ENCODE assay signal across 22 cellular contexts in genomic region chr4:3251691-3252479, GRCh38. TPM values are rescaled to one million over a fixed set of nuclear protein-coding genes. Genes with fewer than 3 reads are reported as not detected.
DNase-seq lines count a peak whose midpoint lies in the region; ATAC-seq, FAIRE-seq and TF ChIP-seq lines count a peak whose summit lies in the region.
"Had no signal": no experiment of that assay in that cellular context is flagged by ENCODE, and none has a peak within 500 bp of the region (broad histone marks: within the 10 kb centered on the region; RNA-seq: fewer than 3 reads in every experiment).

No MANE protein-coding gene starts in this region.

- peaks cover 0 to 7% of the 10 kb centered on the region in 2 experiments for H4K20me1 ChIP-seq in H1 (replicated peaks in 1 of 2; ENCODE audit: control insufficient read depth in 1 of 2, insufficient read depth in 2 of 2, low read length in 2 of 2)

- H3K18ac ChIP-seq in H1 (ENCODE audit: extremely low read depth, low read length) (no peak overlapping the region), trophoblast cell (ENCODE audit: low read length) (no peak overlapping the region)

- H3K79me1 ChIP-seq in H1 (ENCODE audit: low read depth, low read length) (no peaks in the 10 kb centered on the region), trophoblast cell (ENCODE audit: low read length) (no peaks in the 10 kb centered on the region)

- H2BK120ac ChIP-seq in H1 (replicated peaks; ENCODE audit: low read depth, low read length) (no peak overlapping the region), trophoblast cell (ENCODE audit: insufficient read depth, low read length, poor library complexity) (no peak overlapping the region)

- WGBS in H1 (ENCODE audit: extremely low coverage in 1 of 2, insufficient coverage in 1 of 2, insufficient read length in 1 of 2, insufficient replicate concordance in 2 of 2, low coverage in 1 of 2, low lambda C conversion rate in 2 of 2, missing lambda C conversion rate in 1 of 2), 2 experiments: 87% methylated on average over 10 of the region's 11 CpGs; no CpG with 5 or more reads in 1 of the 2 experiments
- 96 to 97% methylated on average over 11 of the region's 11 CpGs for WGBS in aorta, 2 donors
- WGBS in trophoblast cell (ENCODE audit: extremely low coverage, insufficient coverage, insufficient read length): no CpG with 5 or more reads among the region's 11 CpGs

- no peak overlapping the region for H3K4me3 Mint-ChIP-seq in activated naive CD8-positive, alpha-beta T cell treated with anti-CD3 and anti-CD28 coated beads, Interleukin-2, amount 10 ng/mL, durations not matched to agents 7 days and 5 days
- no peak overlapping the region for H3K4me3 Mint-ChIP-seq in activated naive CD8-positive, alpha-beta T cell treated with anti-CD3 and anti-CD28 coated beads for 36 hours
- H3K4me3 Mint-ChIP-seq: activated CD8-positive, alpha-beta memory T cell treated with anti-CD3 and anti-CD28 coated beads, Interleukin-2, amount 10 ng/mL, durations not matched to agents 7 days and 5 days; CD4-positive, alpha-beta T cell; central memory CD8-positive, alpha-beta T cell; HFFc6; neural crest cell had no signal

- H3K36me3 Mint-ChIP-seq in activated naive CD8-positive, alpha-beta T cell treated with anti-CD3 and anti-CD28 coated beads, Interleukin-2, amount 10 ng/mL, durations not matched to agents 7 days and 5 days: no peaks in the 10 kb centered on the region
- H3K36me3 Mint-ChIP-seq in activated naive CD8-positive, alpha-beta T cell treated with anti-CD3 and anti-CD28 coated beads for 36 hours: no peaks in the 10 kb centered on the region
- H3K36me3 Mint-ChIP-seq: activated CD8-positive, alpha-beta memory T cell treated with anti-CD3 and anti-CD28 coated beads, Interleukin-2, amount 10 ng/mL, durations not matched to agents 7 days and 5 days had no signal

- H3K27me3 ChIP-seq in H1 (replicated peaks in 1 of 4; ENCODE audit: control insufficient read depth in 3 of 4, extremely low read depth in 1 of 4, insufficient read depth in 3 of 4, low read length in 3 of 4) (no peaks in the 10 kb centered on the region), lower lobe of right lung (ENCODE audit: low read depth) (no peaks in the 10 kb centered on the region), aorta (ENCODE audit: control insufficient read depth in 1 of 2, insufficient read depth in 2 of 2, low read length in 1 of 2) (no peaks in the 10 kb centered on the region), trophoblast cell (ENCODE audit: insufficient read depth, low read length) (no peaks in the 10 kb centered on the region)
- H3K27me3 ChIP-seq: vagina had no signal

- H3K23ac ChIP-seq in H1 (ENCODE audit: insufficient read length): no peak overlapping the region
- H3K23ac ChIP-seq in trophoblast cell (ENCODE audit: low read length): no peak overlapping the region

- H3K4me1 ChIP-seq in H1 (replicated peaks in 1 of 4; ENCODE audit: control insufficient read depth in 3 of 4, insufficient read depth in 4 of 4, low read length in 3 of 4) (peaks cover 0 to 8% (median 0%) of the 10 kb centered on the region in 4 experiments; a peak in 3 of 7 replicates), lower lobe of right lung (no peaks in the 10 kb centered on the region), aorta (ENCODE audit: control insufficient read depth in 1 of 2, insufficient read depth in 2 of 2, low read length in 2 of 2) (no peaks in the 10 kb centered on the region), trophoblast cell (ENCODE audit: control insufficient read depth in 1 of 2, insufficient read depth in 2 of 2, low read length in 2 of 2) (no peaks in the 10 kb centered on the region)
- H3K4me1 ChIP-seq: foreskin keratinocyte, vagina had no signal

- peak overlapping the region; percentile 25; the same call in 1 of the 2 replicates for H4K8ac ChIP-seq in H1 (ENCODE audit: extremely low read depth, insufficient read depth, low read length)
- H4K8ac ChIP-seq in trophoblast cell (ENCODE audit: low read depth, low read length): no peak overlapping the region

- H3K4me3 ChIP-seq in H1 (ENCODE audit: extremely low read depth in 1 of 4, insufficient read depth in 2 of 4, low read depth in 3 of 4, low read length in 4 of 4): no peak overlapping the region
- H3K4me3 ChIP-seq in lower lobe of right lung: no peak overlapping the region
- H3K4me3 ChIP-seq in aorta (ENCODE audit: low read length in 2 of 2): no peak overlapping the region
- H3K4me3 ChIP-seq in trophoblast cell (ENCODE audit: low read depth, low read length): no peak overlapping the region
- H3K4me3 ChIP-seq: vagina had no signal

- in situ Hi-C loops in GM13977 (cut with MboI; ENCODE audit: low pct_unique_long_range_greater_than_20kb, low sequenced_read_pairs, unreplicated experiment): no loop called here

- no peak overlapping the region for H3K56ac ChIP-seq in H1 (replicated peaks; ENCODE audit: insufficient read length, low read depth, low read length)

- H3K4me2 ChIP-seq in H1 (ENCODE audit: insufficient read depth in 1 of 2, low read depth in 2 of 2, low read length in 2 of 2) (no peak overlapping the region), trophoblast cell (ENCODE audit: low read length) (no peak overlapping the region)

- intact Hi-C loops in lower lobe of right lung (cut with DNase I) (no loop called here), aorta (cut with DNase I) (no loop called here)

- no peak for TF ChIP-seq CTCF in H1 (IDR thresholded peaks at IDR 0.05; ENCODE audit: control extremely low read depth in 1 of 3, insufficient read depth in 1 of 3, low read depth in 1 of 3, low read length in 3 of 3)
- TF ChIP-seq CTCF in lower lobe of right lung (IDR thresholded peaks at IDR 0.05): no peak
- TF ChIP-seq CTCF in GM13977 (IDR thresholded peaks at IDR 0.05; ENCODE audit: extremely low read depth, insufficient read depth, missing control alignments): no peak

- no peak for TF ChIP-seq EP300 in H1 (IDR thresholded peaks at IDR 0.05; ENCODE audit: borderline replicate concordance in 1 of 2, low read depth in 2 of 2, low read length in 2 of 2)

- H2AFZ ChIP-seq in H1 (ENCODE audit: low read length): no peak overlapping the region
- H2AFZ ChIP-seq in trophoblast cell (ENCODE audit: insufficient read depth, low read length, poor library complexity): no peak overlapping the region

- peak; percentile 19 for DNase-seq in activated naive CD8-positive, alpha-beta T cell treated with anti-CD3 and anti-CD28 coated beads, Interleukin-2, amount 10 ng/mL, durations not matched to agents 7 days and 5 days
- no peak for DNase-seq in activated naive CD8-positive, alpha-beta T cell treated with anti-CD3 and anti-CD28 coated beads for 36 hours
- DNase-seq in H1 (ENCODE audit: low read depth in 1 of 2, low spot score in 2 of 2) (no peak), lower lobe of right lung (peak; percentile 44), aorta (peak; percentile 30 to 44), GM13977 (ENCODE audit: low spot score) (no peak), trophoblast cell (no peak)
- no peak for DNase-seq in stimulated activated CD4-positive, alpha-beta T cell treated with anti-CD3 and anti-CD28 coated beads, Interleukin-15, amount 100 ng/mL, for 24 hours
- DNase-seq: activated CD8-positive, alpha-beta memory T cell treated with anti-CD3 and anti-CD28 coated beads, Interleukin-2, amount 10 ng/mL, durations not matched to agents 7 days and 5 days; CD4-positive, alpha-beta T cell; DMS 273 treated with DMSO at 0.1 percent for 48 hours; foreskin keratinocyte; HFFc6; NCI-H1105 treated with DMSO at 0.1 percent for 48 hours; NCI-H2081 treated with DMSO at 0.1 percent for 48 hours; NCI-H510A treated with DMSO at 0.1 percent for 48 hours; RPMI8226 had no signal

- H2AK5ac ChIP-seq in H1 (ENCODE audit: low read depth, low read length): 0 out of 2 replicates have a peak overlapping the region, but pooled peaks have one; percentile 39
- no peak overlapping the region for H2AK5ac ChIP-seq in trophoblast cell (ENCODE audit: low read length)

- no peak for FAIRE-seq in H1 (lab: Jason Lieb, UNC)

- H3K79me2 ChIP-seq in H1 (ENCODE audit: control insufficient read depth in 1 of 2, insufficient read depth in 2 of 2, low read length in 2 of 2) (no peaks in the 10 kb centered on the region), trophoblast cell (ENCODE audit: control insufficient read depth, insufficient read depth, low read length, poor library complexity) (no peaks in the 10 kb centered on the region)

- H3K9ac ChIP-seq in H1 (replicated peaks in 1 of 4; ENCODE audit: extremely low read depth in 1 of 4, low read depth in 3 of 4, low read length in 3 of 4): no peak overlapping the region
- H3K9ac ChIP-seq in trophoblast cell (ENCODE audit: low read length): no peak overlapping the region

- no peaks in the 10 kb centered on the region for H3K4me1 Mint-ChIP-seq in activated naive CD8-positive, alpha-beta T cell treated with anti-CD3 and anti-CD28 coated beads, Interleukin-2, amount 10 ng/mL, durations not matched to agents 7 days and 5 days
- H3K4me1 Mint-ChIP-seq in activated naive CD8-positive, alpha-beta T cell treated with anti-CD3 and anti-CD28 coated beads for 36 hours: no peaks in the 10 kb centered on the region
- H3K4me1 Mint-ChIP-seq: neural crest cell had no signal

- POLR2A ChIA-PET in activated naive CD8-positive, alpha-beta T cell treated with anti-CD3 and anti-CD28 coated beads, Interleukin-2, amount 10 ng/mL, durations not matched to agents 7 days and 5 days (lab: Charles Lee): no interaction called here
- POLR2A ChIA-PET in H1 (lab: Charles Lee; ENCODE audit: partially characterized antibody): interaction anchor here (1.9 kb wide), 1 partner anchor 67 kb away, joined by 4 read pairs; no protein-coding TSS in a partner anchor

- H2BK12ac ChIP-seq in H1 (ENCODE audit: low read depth, low read length) (no peak overlapping the region), trophoblast cell (ENCODE audit: low read length) (no peak overlapping the region)

- H2BK15ac ChIP-seq in H1 (ENCODE audit: low read length): no peak overlapping the region

- no peaks in the 10 kb centered on the region for H3K23me2 ChIP-seq in H1 (ENCODE audit: low read depth, low read length)

- H4K91ac ChIP-seq in H1 (replicated peaks; ENCODE audit: insufficient read length, low read length): no peak overlapping the region
- H4K91ac ChIP-seq in trophoblast cell (ENCODE audit: low read depth, low read length): no peak overlapping the region

- H3K27ac ChIP-seq in H1 (ENCODE audit: low read depth, low read length) (no peak overlapping the region), lower lobe of right lung (no peak overlapping the region), aorta (ENCODE audit: low read depth in 1 of 2, low read length in 2 of 2) (no peak overlapping the region), trophoblast cell (ENCODE audit: low read depth, low read length) (no peak overlapping the region)
- H3K27ac ChIP-seq: foreskin keratinocyte, HL-60, vagina had no signal

- CTCF ChIA-PET in H1 (lab: Charles Lee; ENCODE audit: partially characterized antibody): interaction anchor here (1.5 kb wide), 1 partner anchor 67 kb away, joined by 7 read pairs; no protein-coding TSS in a partner anchor

- H3K4ac ChIP-seq in H1 (replicated peaks; ENCODE audit: insufficient read length, low read depth, low read length) (no peak overlapping the region), trophoblast cell (ENCODE audit: low read depth, low read length) (no peak overlapping the region)

- H3K36me3 ChIP-seq in H1 (ENCODE audit: control insufficient read depth in 2 of 4, insufficient read depth in 4 of 4, low read length in 3 of 4) (no peaks in the 10 kb centered on the region), lower lobe of right lung (peaks cover 9% of the 10 kb centered on the region), aorta (ENCODE audit: control insufficient read depth in 1 of 2, insufficient read depth in 2 of 2, low read length in 1 of 2) (no peaks in the 10 kb centered on the region), trophoblast cell (ENCODE audit: control insufficient read depth in 1 of 2, insufficient read depth in 2 of 2, low read length in 2 of 2) (peaks cover 2 to 9% of the 10 kb centered on the region in 2 experiments)
- H3K36me3 ChIP-seq: vagina had no signal

- TF ChIP-seq POLR2A in H1 (IDR thresholded peaks at IDR 0.05; ENCODE audit: control extremely low read depth in 1 of 2, low read depth in 2 of 2, low read length in 2 of 2): no peak

- no peak for TF ChIP-seq RAD21 in H1 (IDR thresholded peaks at IDR 0.05 in 1 of 2, conservative IDR thresholded peaks at IDR 0.05 in 1 of 2; ENCODE audit: low read depth in 2 of 2, low read length in 2 of 2)

- ATAC-seq in activated naive CD8-positive, alpha-beta T cell treated with anti-CD3 and anti-CD28 coated beads, Interleukin-2, amount 10 ng/mL, durations not matched to agents 7 days and 5 days (ENCODE audit: low read depth): no peak
- ATAC-seq in lower lobe of right lung (no peak), aorta (ENCODE audit: low FRiP score) (no peak)
- ATAC-seq: foreskin keratinocyte had no signal

- H2BK5ac ChIP-seq in H1 (ENCODE audit: low read depth, low read length) (no peak overlapping the region), trophoblast cell (ENCODE audit: low read depth, low read length, poor library complexity) (no peak overlapping the region)

- H3K27ac Mint-ChIP-seq in activated naive CD8-positive, alpha-beta T cell treated with anti-CD3 and anti-CD28 coated beads, Interleukin-2, amount 10 ng/mL, durations not matched to agents 7 days and 5 days: no peak overlapping the region
- H3K27ac Mint-ChIP-seq in activated naive CD8-positive, alpha-beta T cell treated with anti-CD3 and anti-CD28 coated beads for 36 hours: no peak overlapping the region
- H3K27ac Mint-ChIP-seq: activated CD8-positive, alpha-beta memory T cell treated with anti-CD3 and anti-CD28 coated beads, Interleukin-2, amount 10 ng/mL, durations not matched to agents 7 days and 5 days; CD4-positive, alpha-beta T cell; HFFc6 had no signal

- H3K9me3 ChIP-seq in H1 (ENCODE audit: insufficient read depth in 2 of 2, low read depth in 1 of 2, low read length in 1 of 2): no peaks in the 10 kb centered on the region
- no peaks in the 10 kb centered on the region for H3K9me3 ChIP-seq in lower lobe of right lung
- H3K9me3 ChIP-seq in aorta (ENCODE audit: control insufficient read depth, low read length): no peaks in the 10 kb centered on the region
- H3K9me3 ChIP-seq in trophoblast cell (ENCODE audit: insufficient read depth, low read depth, low read length): no peaks in the 10 kb centered on the region
- H3K9me3 ChIP-seq: vagina had no signal

- no peak overlapping the region for H4K5ac ChIP-seq in H1 (ENCODE audit: insufficient read length, low read depth, low read length)

- no peak overlapping the region for H4K12ac ChIP-seq in trophoblast cell (ENCODE audit: low read depth, low read length)

- no peak overlapping the region for H2BK20ac ChIP-seq in H1 (ENCODE audit: low read length)

- H3K14ac ChIP-seq in H1 (ENCODE audit: insufficient read length) (no peak overlapping the region), trophoblast cell (ENCODE audit: low read length) (no peak overlapping the region)

- no peaks in the 10 kb centered on the region for H3K9me3 Mint-ChIP-seq in activated naive CD8-positive, alpha-beta T cell treated with anti-CD3 and anti-CD28 coated beads, Interleukin-2, amount 10 ng/mL, durations not matched to agents 7 days and 5 days
- no peaks in the 10 kb centered on the region for H3K9me3 Mint-ChIP-seq in activated naive CD8-positive, alpha-beta T cell treated with anti-CD3 and anti-CD28 coated beads for 36 hours
- H3K9me3 Mint-ChIP-seq: CD4-positive, alpha-beta T cell; central memory CD8-positive, alpha-beta T cell; HFFc6; neural crest cell had no signal

- H3K27me3 Mint-ChIP-seq in activated naive CD8-positive, alpha-beta T cell treated with anti-CD3 and anti-CD28 coated beads, Interleukin-2, amount 10 ng/mL, durations not matched to agents 7 days and 5 days: no peaks in the 10 kb centered on the region
- no peaks in the 10 kb centered on the region for H3K27me3 Mint-ChIP-seq in activated naive CD8-positive, alpha-beta T cell treated with anti-CD3 and anti-CD28 coated beads for 36 hours
- H3K27me3 Mint-ChIP-seq: activated CD8-positive, alpha-beta memory T cell treated with anti-CD3 and anti-CD28 coated beads, Interleukin-2, amount 10 ng/mL, durations not matched to agents 7 days and 5 days; CD4-positive, alpha-beta T cell; central memory CD8-positive, alpha-beta T cell had no signal

RNA-seq across cellular contexts. Expression of gene MSANTD1, which starts 2.9 kb away (rescaled TPM):
- total RNA-seq in activated naive CD8-positive, alpha-beta T cell treated with anti-CD3 and anti-CD28 coated beads, Interleukin-2, amount 10 ng/mL, durations not matched to agents 7 days and 5 days: 1 to 10 TPM; 1.3 to 1.4 TPM
- total RNA-seq in activated naive CD8-positive, alpha-beta T cell treated with anti-CD3 and anti-CD28 coated beads for 36 hours: under 1 TPM; 0.24 to 0.37 TPM
- total RNA-seq in H1 (2021; fragmentation: NEBNext Ultra II Directional; extraction: Animal tissue kit (Norgen Biotek cat#: 25700)): 0.45 and 0.78 TPM in 2 replicates
- polyA plus RNA-seq in H1 (2011; rRNA removed) (0.23 and 0.39 TPM in 2 replicates), aorta (under 1 TPM in 1 of 2 donors, not detected in 1; 0.33 TPM)
- 0.28 TPM for polyA plus RNA-seq in H1 (2011; cell fraction: cytosol; rRNA removed)
- polyA plus RNA-seq in H1 (2011; cell fraction: nucleus; rRNA removed): 1.7 TPM
- polyA plus RNA-seq in H1 (2012, experiment 1 of 2): 0.15 to 0.43 TPM (median 0.34 TPM) in 4 replicates
- not detected for polyA plus RNA-seq in H1 (2012, experiment 2 of 2)
- polyA plus RNA-seq in H1 (2013, experiment 1 of 2): 0.22 TPM
- polyA plus RNA-seq in H1 (2013, experiment 2 of 2): 0.15 TPM
- polyA minus RNA-seq in H1 (2011; rRNA and poly(A)+ RNA removed): 0.12 and 0.28 TPM in 2 replicates
- not detected for polyA minus RNA-seq in H1 (2011; cell fraction: cytosol; rRNA and poly(A)+ RNA removed)
- polyA minus RNA-seq in H1 (2011; cell fraction: nucleus; rRNA and poly(A)+ RNA removed): 1.6 TPM
- total RNA-seq in lower lobe of right lung (1.9 TPM), aorta (1 to 10 TPM; 1.9 to 3.5 TPM)
- polyA plus RNA-seq in trophoblast cell (2013): 0.15 and 0.23 TPM in 2 replicates
- total RNA-seq: epithelial cell of proximal tubule had no signal

RNA-seq across cellular contexts. Expression of gene RGS12, which starts 40.9 kb away (rescaled TPM):
- total RNA-seq in activated naive CD8-positive, alpha-beta T cell treated with anti-CD3 and anti-CD28 coated beads, Interleukin-2, amount 10 ng/mL, durations not matched to agents 7 days and 5 days: 1 to 10 TPM; 5.0 to 5.3 TPM
- 1 to 10 TPM; 1.7 to 2.9 TPM for total RNA-seq in activated naive CD8-positive, alpha-beta T cell treated with anti-CD3 and anti-CD28 coated beads for 36 hours
- total RNA-seq in H1 (2021; fragmentation: NEBNext Ultra II Directional; extraction: Animal tissue kit (Norgen Biotek cat#: 25700)): 16.3 and 16.4 TPM in 2 replicates
- polyA plus RNA-seq in H1 (2011; rRNA removed) (6.0 and 10.7 TPM in 2 replicates), aorta (10 to 100 TPM; 10.3 to 28.2 TPM)
- 10.1 TPM for polyA plus RNA-seq in H1 (2011; cell fraction: cytosol; rRNA removed)
- 30.0 TPM for polyA plus RNA-seq in H1 (2011; cell fraction: nucleus; rRNA removed)
- polyA plus RNA-seq in H1 (2012, experiment 1 of 2): 12.7 to 26.6 TPM (median 20.0 TPM) in 4 replicates
- polyA plus RNA-seq in H1 (2012, experiment 2 of 2): 17.8 TPM
- polyA plus RNA-seq in H1 (2013, experiment 1 of 2): 10.6 TPM
- 10.3 TPM for polyA plus RNA-seq in H1 (2013, experiment 2 of 2)
- 10.8 and 12.0 TPM in 2 replicates for polyA minus RNA-seq in H1 (2011; rRNA and poly(A)+ RNA removed)
- polyA minus RNA-seq in H1 (2011; cell fraction: cytosol; rRNA and poly(A)+ RNA removed): 15.5 TPM
- 28.6 TPM for polyA minus RNA-seq in H1 (2011; cell fraction: nucleus; rRNA and poly(A)+ RNA removed)
- total RNA-seq in lower lobe of right lung (59.5 TPM), aorta (10 to 100 TPM; 23.9 to 40.4 TPM)
- polyA plus RNA-seq in trophoblast cell (2013): 12.0 and 14.8 TPM in 2 replicates

Comparison
In these comparisons a context has a peak if more than half of its experiments do, and no peak if none do; other contexts are left out.
1. DNase-seq: peak in activated naive CD8-positive, alpha-beta T cell treated with anti-CD3 and anti-CD28 coated beads, Interleukin-2, amount 10 ng/mL, durations not matched to agents 7 days and 5 days (single experiment), lower lobe of right lung (single experiment) and aorta (2 of 2); none in activated naive CD8-positive, alpha-beta T cell treated with anti-CD3 and anti-CD28 coated beads for 36 hours (single experiment), H1 (0 of 2), GM13977 (single experiment), trophoblast cell (0 of 2) and stimulated activated CD4-positive, alpha-beta T cell treated with anti-CD3 and anti-CD28 coated beads, Interleukin-15, amount 100 ng/mL, for 24 hours (single experiment).